In the genomic region with DNA sequence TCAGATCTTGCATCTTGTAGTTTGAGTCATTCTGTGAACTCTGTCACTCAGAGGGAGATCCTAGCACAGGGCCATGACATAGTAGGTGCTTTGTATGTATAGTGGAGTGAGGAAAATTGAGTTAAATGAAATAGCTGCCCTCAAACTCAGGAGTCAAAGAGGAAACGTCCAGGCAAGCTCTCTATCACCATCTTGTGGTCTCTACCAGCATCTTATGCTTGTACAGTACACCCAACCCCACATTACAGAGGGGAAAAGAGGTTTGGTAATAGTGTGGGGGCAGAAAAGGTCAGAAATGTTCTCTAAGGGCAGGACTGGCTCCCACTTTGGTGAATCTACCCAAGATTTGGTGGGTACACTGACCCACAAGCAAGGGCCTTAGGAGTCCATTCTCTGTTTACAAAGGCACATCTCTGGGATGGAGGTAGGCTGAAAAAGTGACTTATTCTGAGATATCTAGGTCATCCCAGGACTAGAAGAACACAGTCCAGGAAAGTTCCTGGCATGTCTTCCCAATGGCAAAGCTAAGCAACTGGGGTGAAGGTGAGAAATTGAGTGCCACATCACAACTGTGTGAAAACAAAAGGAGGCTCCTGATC, we compare ENCODE assay signal across 8 cellular contexts.
DNase-seq lines count a peak whose midpoint lies in the region; ATAC-seq and TF ChIP-seq lines count a peak whose summit lies in the region.

No MANE protein-coding gene starts in this region.

- peak; percentile 76 for TF ChIP-seq CTCF in C4-2B (conservative IDR thresholded peaks at IDR 0.05)

- no peak overlapping the region for H3K27ac ChIP-seq in C4-2B

- ATAC-seq in GM19395 (IDR thresholded peaks at IDR 0.05; ENCODE audit: unreplicated experiment) (peak; percentile 58), esophagus mucosa (peak; percentile 22), HG02885 (IDR thresholded peaks at IDR 0.05; ENCODE audit: poor library complexity, unreplicated experiment) (no peak), GM21825 (IDR thresholded peaks at IDR 0.05; ENCODE audit: unreplicated experiment) (no peak)

- DNase-seq in NCI-H2227 treated with DMSO at 0.1 percent for 48 hours (lab: John Stamatoyannopoulos, UW) (peak; percentile 30), medulla oblongata (ENCODE audit: extremely low spot score) (no peak)
- DNase-seq in central memory CD4-positive, alpha-beta T cell: no peak

Comparison
In these comparisons a context has a peak if more than half of its experiments do, and no peak if none do; other contexts are left out.
1. ATAC-seq: peak in GM19395 (single experiment) and esophagus mucosa (single experiment); none in HG02885 (single experiment) and GM21825 (single experiment).